Comparison of ENCODE assay signal across 26 cellular contexts in the genomic region with DNA sequence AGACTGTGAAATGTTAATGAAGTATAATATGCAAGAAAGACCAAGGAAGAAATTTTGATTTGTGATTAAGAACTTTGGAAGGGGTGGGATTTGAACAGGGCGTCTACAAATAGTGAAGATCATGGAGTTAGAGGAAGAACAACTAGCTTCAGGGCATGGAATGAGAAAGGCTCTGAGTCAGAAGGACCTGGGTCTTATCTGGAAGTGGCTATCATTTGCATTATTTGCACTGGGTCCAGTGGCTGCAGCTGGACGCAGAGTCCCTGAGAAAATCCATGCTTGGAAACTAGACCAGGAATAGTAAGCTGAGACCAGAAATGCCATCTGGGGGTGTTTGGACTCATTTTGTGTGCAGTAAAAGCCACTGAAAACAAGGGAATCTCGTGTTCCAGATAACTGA. TPM values are rescaled to one million over a fixed set of nuclear protein-coding genes. Genes with fewer than 3 reads are reported as not detected.
"Had no signal": no experiment of that assay in that cellular context is flagged by ENCODE, and none has a peak within 500 bp of the region (broad histone marks: within the 10 kb centered on the region; RNA-seq: fewer than 3 reads in every experiment).

No MANE protein-coding gene starts in this region.

- ATAC-seq: activated T-cell treated with anti-CD3 and anti-CD28 coated beads, Interleukin-2, amount 50 U/mL, for 72 hours; PC-3; Right ventricle myocardium inferior; T-cell had no signal

- H3K9me3 Mint-ChIP-seq: activated CD4-positive, alpha-beta memory T cell treated with anti-CD3 and anti-CD28 coated beads, Interleukin-2, amount 10 ng/mL, durations not matched to agents 7 days and 5 days; activated CD4-positive, alpha-beta T cell treated with anti-CD3 and anti-CD28 coated beads, Interleukin-2, amount 10 ng/mL, durations not matched to agents 7 days and 5 days; activated naive CD8-positive, alpha-beta T cell treated with anti-CD3 and anti-CD28 coated beads, Interleukin-2, amount 10 ng/mL, durations not matched to agents 7 days and 5 days; activated T-helper 2 cell treated with anti-CD3 and anti-CD28 coated beads, Interferon-gamma antibody, Interleukin-2, Interleukin-4, amounts not matched to agents 10 μg/mL and 5 μg/mL and 100 μg/mL, durations not matched to agents 14 hours and 24 hours and 36 hours; T-cell had no signal

- H3K4me3 ChIP-seq: adrenal gland, breast epithelium, SK-N-MC had no signal

- H3K27me3 Mint-ChIP-seq: activated CD4-positive, alpha-beta memory T cell treated with anti-CD3 and anti-CD28 coated beads, Interleukin-2, amount 10 ng/mL, durations not matched to agents 7 days and 5 days; activated naive CD8-positive, alpha-beta T cell treated with anti-CD3 and anti-CD28 coated beads, Interleukin-2, amount 10 ng/mL, durations not matched to agents 7 days and 5 days; T-cell had no signal

- H3K4me3 Mint-ChIP-seq: activated CD4-positive, alpha-beta memory T cell treated with anti-CD3 and anti-CD28 coated beads, Interleukin-2, amount 10 ng/mL, durations not matched to agents 7 days and 5 days; activated CD4-positive, alpha-beta T cell treated with anti-CD3 and anti-CD28 coated beads, Interleukin-2, amount 10 ng/mL, durations not matched to agents 7 days and 5 days; activated naive CD8-positive, alpha-beta T cell treated with anti-CD3 and anti-CD28 coated beads, Interleukin-2, amount 10 ng/mL, durations not matched to agents 7 days and 5 days; activated T-cell treated with anti-CD3 and anti-CD28 coated beads, Interleukin-2, amount 50 U/mL, for 72 hours; T-cell had no signal

- H3K36me3 Mint-ChIP-seq: activated naive CD8-positive, alpha-beta T cell treated with anti-CD3 and anti-CD28 coated beads, Interleukin-2, amount 10 ng/mL, durations not matched to agents 7 days and 5 days; T-cell had no signal

- H3K9me3 ChIP-seq: adrenal gland, breast epithelium had no signal

- H3K27ac Mint-ChIP-seq: activated CD4-positive, alpha-beta memory T cell treated with anti-CD3 and anti-CD28 coated beads, Interleukin-2, amount 10 ng/mL, durations not matched to agents 7 days and 5 days; activated CD4-positive, alpha-beta T cell treated with anti-CD3 and anti-CD28 coated beads, Interleukin-2, amount 10 ng/mL, durations not matched to agents 7 days and 5 days; activated naive CD8-positive, alpha-beta T cell treated with anti-CD3 and anti-CD28 coated beads, Interleukin-2, amount 10 ng/mL, durations not matched to agents 7 days and 5 days; activated T-cell treated with anti-CD3 and anti-CD28 coated beads, Interleukin-2, amount 50 U/mL, for 72 hours; activated T-helper 2 cell treated with anti-CD3 and anti-CD28 coated beads, Interferon-gamma antibody, Interleukin-2, Interleukin-4, amounts not matched to agents 10 μg/mL and 5 μg/mL and 100 μg/mL, durations not matched to agents 14 hours and 24 hours and 36 hours; T-cell had no signal

- H3K4me1 Mint-ChIP-seq: activated CD4-positive, alpha-beta memory T cell treated with anti-CD3 and anti-CD28 coated beads, Interleukin-2, amount 10 ng/mL, durations not matched to agents 7 days and 5 days; activated CD4-positive, alpha-beta T cell treated with anti-CD3 and anti-CD28 coated beads, Interleukin-2, amount 10 ng/mL, durations not matched to agents 7 days and 5 days; activated naive CD8-positive, alpha-beta T cell treated with anti-CD3 and anti-CD28 coated beads, Interleukin-2, amount 10 ng/mL, durations not matched to agents 7 days and 5 days; T-cell had no signal

- H3K27ac ChIP-seq: adrenal gland, breast epithelium, SK-N-MC, VCaP had no signal

- H3K27me3 ChIP-seq: adrenal gland, breast epithelium had no signal

- DNase-seq: activated CD4-positive, alpha-beta memory T cell treated with anti-CD3 and anti-CD28 coated beads, Interleukin-2, amount 10 ng/mL, durations not matched to agents 7 days and 5 days; activated CD4-positive, alpha-beta T cell treated with anti-CD3 and anti-CD28 coated beads, Interleukin-2, amount 10 ng/mL, durations not matched to agents 7 days and 5 days; activated CD4-positive, CD25-positive, alpha-beta regulatory T cell; activated CD8-positive, alpha-beta memory T cell treated with anti-CD3 and anti-CD28 coated beads, Interleukin-2, amount 50 U/mL, for 4 hours; activated gamma-delta T cell treated with Interleukin-2 at 50 U/mL for 16 hours; activated naive CD4-positive, alpha-beta T cell treated with anti-CD3 and anti-CD28 coated beads, Interleukin-2, amount 50 U/mL, for 16 hours; activated naive CD8-positive, alpha-beta T cell treated with anti-CD3 and anti-CD28 coated beads, Interleukin-2, amount 10 ng/mL, durations not matched to agents 7 days and 5 days; activated T-cell treated with anti-CD3 and anti-CD28 coated beads, Interleukin-2, amount 50 U/mL, for 72 hours; adrenal gland; caudate nucleus; KG1; NCI-H1092; NCI-H1417; NCI-H1930; NCI-H2171; NCI-H2227 treated with DMSO at 0.1 percent for 48 hours; NCI-H526 treated with DMSO at 0.1 percent for 48 hours; PC-3; RPMI8226; T-cell; T-helper 2 cell had no signal

- H3K36me3 ChIP-seq: adrenal gland, breast epithelium had no signal

RNA-seq across cellular contexts. Expression of gene LIMCH1, which starts 4.3 kb away (rescaled TPM):
- total RNA-seq: activated CD4-positive, alpha-beta memory T cell treated with anti-CD3 and anti-CD28 coated beads, Interleukin-2, amount 10 ng/mL, durations not matched to agents 7 days and 5 days; activated CD4-positive, alpha-beta T cell treated with anti-CD3 and anti-CD28 coated beads, Interleukin-2, amount 10 ng/mL, durations not matched to agents 7 days and 5 days; activated naive CD8-positive, alpha-beta T cell treated with anti-CD3 and anti-CD28 coated beads, Interleukin-2, amount 10 ng/mL, durations not matched to agents 7 days and 5 days; activated T-cell treated with anti-CD3 and anti-CD28 coated beads, Interleukin-2, amount 50 U/mL, for 72 hours; activated T-helper 2 cell treated with anti-CD3 and anti-CD28 coated beads, Interferon-gamma antibody, Interleukin-2, Interleukin-4, amounts not matched to agents 10 μg/mL and 5 μg/mL and 100 μg/mL, durations not matched to agents 14 hours and 24 hours and 36 hours had no signal
